Comparison of ENCODE assay signal across 21 cellular contexts in genomic region chr4:47074836-47075235, GRCh38. TPM values are rescaled to one million over a fixed set of nuclear protein-coding genes. Genes with fewer than 3 reads are reported as not detected.
A peak's percentile ranks its signal among the peaks of the same experiment; 100 is the strongest.
DNase-seq lines count a peak whose midpoint lies in the region; ATAC-seq and TF ChIP-seq lines count a peak whose summit lies in the region.
"Had no signal": no experiment of that assay in that cellular context is flagged by ENCODE, and none has a peak within 500 bp of the region (broad histone marks: within the 10 kb centered on the region; RNA-seq: fewer than 3 reads in every experiment).

No MANE protein-coding gene starts in this region.

- H3K27ac Mint-ChIP-seq in Calu3 (ENCODE audit: unreplicated experiment): peak overlapping the region; percentile 30
- H3K27ac Mint-ChIP-seq: T-helper 1 cell treated with Interleukin-12 subunit alpha and Interleukin-12 subunit beta and Interleukin-4 antibody, amounts not matched to agents 30 μg/mL and 1 μg/mL, for 36 hours had no signal

- intact Hi-C loops in Calu3 (cut with micrococcal nuclease; ENCODE audit: unreplicated experiment): no loop called here

- peaks cover 22% of the 10 kb centered on the region for H3K4me1 Mint-ChIP-seq in Calu3 (ENCODE audit: low read depth, unreplicated experiment)

- H3K9me3 Mint-ChIP-seq in Calu3 (ENCODE audit: low read depth, unreplicated experiment): peaks cover 6% of the 10 kb centered on the region
- H3K9me3 Mint-ChIP-seq: T-helper 1 cell treated with Interleukin-12 subunit alpha and Interleukin-12 subunit beta and Interleukin-4 antibody, amounts not matched to agents 30 μg/mL and 1 μg/mL, for 36 hours had no signal

- CTCF ChIA-PET in Calu3 (lab: Charles Lee): no interaction called here

- H3K36me3 Mint-ChIP-seq in Calu3 (ENCODE audit: insufficient read depth, unreplicated experiment): no peaks in the 10 kb centered on the region

- H3K27me3 Mint-ChIP-seq in Calu3 (ENCODE audit: unreplicated experiment): no peaks in the 10 kb centered on the region

- peak overlapping the region; percentile 3 for H3K27ac ChIP-seq in caudate nucleus (ENCODE audit: low read depth, low read length)
- H3K27ac ChIP-seq: C4-2B, HL-60 had no signal

- no peak for TF ChIP-seq CTCF in Calu3 (IDR thresholded peaks at IDR 0.05; ENCODE audit: unreplicated experiment)

- H3K4me3 Mint-ChIP-seq in Calu3 (ENCODE audit: low read depth, unreplicated experiment): no peak overlapping the region
- H3K4me3 Mint-ChIP-seq: T-helper 1 cell treated with Interleukin-12 subunit alpha and Interleukin-12 subunit beta and Interleukin-4 antibody, amounts not matched to agents 30 μg/mL and 1 μg/mL, for 36 hours had no signal

- DNase-seq in Calu3: no peak
- DNase-seq in NCI-H524 (lab: John Stamatoyannopoulos, UW): peak; percentile 26 to 75
- DNase-seq in caudate nucleus (lab: John Stamatoyannopoulos, UW): no peak
- peak; percentile 10 for DNase-seq in kidney tubule cell (ENCODE audit: low spot score)
- DNase-seq in medulla oblongata (ENCODE audit: extremely low spot score): no peak
- DNase-seq in T-helper 2 cell: no peak
- DNase-seq: AML-193, H7, Karpas-422, NCI-H1048, NCI-H1436, NCI-H1930, NCI-H345, NCI-H526 treated with DMSO at 0.1 percent for 48 hours, SHP77 treated with DMSO at 0.1 percent for 48 hours had no signal

- no TSS peak for BruUV-seq in Calu3 (replicated peaks; lab: Mats Ljungman, UMichigan)

- ATAC-seq in HG02571 (IDR thresholded peaks at IDR 0.05; ENCODE audit: unreplicated experiment): no peak
- ATAC-seq: GM12878 had no signal

RNA-seq across cellular contexts. Expression of gene GABRB1, which starts 43.5 kb away (rescaled TPM):
- not detected in 2 replicates for total RNA-seq in Calu3 (2022)
- total RNA-seq: MCF 10A had no signal

Comparison
In these comparisons a context has a peak if more than half of its experiments do, and no peak if none do; other contexts are left out.
1. DNase-seq: peak in NCI-H524 (2 of 2) and kidney tubule cell (single experiment); none in Calu3 (single experiment), caudate nucleus (0 of 61), medulla oblongata (single experiment) and T-helper 2 cell (0 of 5).